Comparison of ENCODE assay signal across 8 cellular contexts in genomic region chr12:121794532-121795028, GRCh38. TPM values are rescaled to one million over a fixed set of nuclear protein-coding genes. Genes with fewer than 3 reads are reported as not detected.
DNase-seq lines count a peak whose midpoint lies in the region; ATAC-seq and TF ChIP-seq lines count a peak whose summit lies in the region.

No MANE protein-coding gene starts in this region.

- no peak overlapping the region for H3K4me3 ChIP-seq in RWPE2 (ENCODE audit: severe bottlenecking)

- TF ChIP-seq CTCF in RWPE2 (IDR thresholded peaks at IDR 0.05; ENCODE audit: poor library complexity, severe bottlenecking) (peak; percentile 76), natural killer cell (IDR thresholded peaks at IDR 0.05) (peak; percentile 28)

- ATAC-seq in RWPE2 (ENCODE audit: low read depth) (peak; percentile 4; the same call in 2 of the 3 replicates), natural killer cell (peak; percentile 12 to 21 (median 16)), GM18873 (IDR thresholded peaks at IDR 0.05; ENCODE audit: low FRiP score, unreplicated experiment) (no peak)

- peaks cover 36% of the 10 kb centered on the region for H3K4me1 ChIP-seq in RWPE2 (ENCODE audit: insufficient read depth, poor library complexity, severe bottlenecking)

- H3K27me3 Mint-ChIP-seq in natural killer cell (ENCODE audit: low read depth in 2 of 2) = no peaks in the 10 kb centered on the region

- DNase-seq in DMS53 (lab: John Stamatoyannopoulos, UW) = peak; percentile 78
- no peak for DNase-seq in DMS53 treated with DMSO at 0.1 percent for 48 hours (lab: John Stamatoyannopoulos, UW; ENCODE audit: unreplicated experiment)
- peak; percentile 61 for DNase-seq in RWPE2 (ENCODE audit: low spot score)
- peak; percentile 63 for DNase-seq in effector CD8-positive, alpha-beta T cell (lab: John Stamatoyannopoulos, UW)
- DNase-seq in natural killer cell = no peak
- no peak for DNase-seq in mucosa of gallbladder (ENCODE audit: low spot score)
- no peak for DNase-seq in NCI-H82 (lab: John Stamatoyannopoulos, UW)

- no peaks in the 10 kb centered on the region for H3K9me3 Mint-ChIP-seq in natural killer cell

- H3K27me3 ChIP-seq in RWPE2 (ENCODE audit: insufficient read depth, poor library complexity, severe bottlenecking) = no peaks in the 10 kb centered on the region

- peak overlapping the region; percentile 100 for H3K27ac ChIP-seq in RWPE2 (ENCODE audit: poor library complexity, severe bottlenecking)

- peak overlapping the region; percentile 100 for H3K27ac Mint-ChIP-seq in natural killer cell

- no peaks in the 10 kb centered on the region for H3K9me3 ChIP-seq in RWPE2 (ENCODE audit: severe bottlenecking)

- H3K4me3 Mint-ChIP-seq in natural killer cell = peak overlapping the region; percentile 95

- no peaks in the 10 kb centered on the region for H3K36me3 Mint-ChIP-seq in natural killer cell

- peaks cover 62 to 70% of the 10 kb centered on the region in 2 donors for H3K4me1 Mint-ChIP-seq in natural killer cell

- H3K36me3 ChIP-seq in RWPE2 (ENCODE audit: low read depth) = peaks cover 10% of the 10 kb centered on the region; the same call in 1 of the 2 replicates

- intact Hi-C loops in natural killer cell (cut with micrococcal nuclease) = loop anchor here (1.0 to 5.0 kb wide), 6 partner anchors 8 to 97 kb away; partner anchors contain the start of genes PSMD9 and TMEM120B

RNA-seq across cellular contexts. Expression of gene RHOF, which starts 1.1 kb away (rescaled TPM):
- total RNA-seq in natural killer cell (100 to 1,000 TPM; 146 to 201 (median 177) TPM), mucosa of gallbladder (30.8 TPM)

RNA-seq across cellular contexts. Expression of gene SETD1B, which starts 9.2 kb away (rescaled TPM):
- total RNA-seq in natural killer cell (10 to 100 TPM; 55.1 to 57.5 (median 56.2) TPM), mucosa of gallbladder (35.5 TPM)

Comparison
In these comparisons a context has a peak if more than half of its experiments do, and no peak if none do; other contexts are left out.
1. DNase-seq: peak in DMS53 (single experiment), RWPE2 (single experiment) and effector CD8-positive, alpha-beta T cell (single experiment); none in DMS53 treated with DMSO at 0.1 percent for 48 hours (single experiment), natural killer cell (single experiment), mucosa of gallbladder (single experiment) and NCI-H82 (single experiment).